ENCODE assay signal across 11 cellular contexts in the genomic region with DNA sequence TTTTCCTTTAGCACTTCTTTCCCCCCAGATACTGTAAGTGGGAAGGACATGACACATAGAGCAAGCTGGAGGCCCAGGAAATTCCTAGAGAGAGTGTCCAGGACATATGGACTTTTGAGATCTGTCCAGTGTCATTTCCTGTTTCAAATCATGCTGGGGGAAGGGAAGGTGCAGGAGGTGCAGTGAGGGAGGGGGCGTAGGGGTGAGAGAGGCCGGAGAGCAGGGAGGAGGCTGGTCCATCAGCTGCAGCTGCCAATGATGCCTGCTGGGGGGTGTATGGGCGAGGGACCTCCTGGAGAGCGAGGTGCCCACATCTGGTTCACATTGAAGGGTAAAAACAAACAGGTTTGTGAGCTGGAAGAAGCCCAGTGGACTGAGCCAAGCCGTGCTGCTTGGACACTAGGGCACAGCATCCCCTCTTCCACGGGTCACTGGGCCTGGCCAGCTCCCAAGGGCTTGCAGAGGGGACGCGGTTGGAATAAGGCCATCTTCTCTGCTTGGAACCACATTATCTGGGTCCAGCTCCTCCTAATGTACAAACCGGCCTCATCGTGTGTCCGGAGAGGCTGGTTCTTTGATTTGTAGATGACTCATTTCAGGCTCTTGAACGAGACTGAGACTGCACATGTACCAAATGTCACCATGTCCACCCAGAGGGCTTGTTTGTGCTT.
DNase-seq lines count a peak whose midpoint lies in the region; ATAC-seq and TF ChIP-seq lines count a peak whose summit lies in the region.
"Had no signal": no experiment of that assay in that cellular context is flagged by ENCODE, and none has a peak within 500 bp of the region (broad histone marks: within the 10 kb centered on the region; RNA-seq: fewer than 3 reads in every experiment).

No MANE protein-coding gene starts in this region.

- H3K36me3 Mint-ChIP-seq in mesothelial cell of epicardium: no peaks in the 10 kb centered on the region
- H3K36me3 Mint-ChIP-seq in WTC11: no peaks in the 10 kb centered on the region

- intact Hi-C loops in Panc1 (cut with micrococcal nuclease; ENCODE audit: unreplicated experiment) (no loop called here), mucosa of descending colon (cut with DNase I, micrococcal nuclease) (loop anchor here in 1 of 2 donors (5.0 kb wide), 1 partner anchor 220 kb away; no protein-coding TSS in a partner anchor)

- no peaks in the 10 kb centered on the region for H3K9me3 ChIP-seq in Panc1 (ENCODE audit: control insufficient read depth, insufficient read depth, low read depth, low read length)
- no peaks in the 10 kb centered on the region for H3K9me3 ChIP-seq in mucosa of descending colon

- H3K36me3 ChIP-seq in Panc1 (ENCODE audit: control insufficient read depth, insufficient read depth, low read length): no peaks in the 10 kb centered on the region
- no peaks in the 10 kb centered on the region for H3K36me3 ChIP-seq in mucosa of descending colon (ENCODE audit: low read depth)

- H3K27ac Mint-ChIP-seq in mesothelial cell of epicardium: no peak overlapping the region
- H3K27ac Mint-ChIP-seq in WTC11: no peak overlapping the region
- H3K27ac Mint-ChIP-seq: GM23338 had no signal

- H3K4me1 ChIP-seq in Panc1 (ENCODE audit: control insufficient read depth, insufficient read depth, low read length) (peaks cover 8% of the 10 kb centered on the region; the same call in 1 of the 2 replicates), mucosa of descending colon (ENCODE audit: low read depth) (no peaks in the 10 kb centered on the region)

- BruUV-seq in Panc1 (replicated peaks; lab: Mats Ljungman, UMichigan): no TSS peak

- in situ Hi-C loops in Caki2 (cut with HindIII; ENCODE audit: low pct_unique_long_range_greater_than_20kb, low sequenced_read_pairs) (no loop called here), Panc1 (cut with HindIII; ENCODE audit: low pct_unique_long_range_greater_than_20kb, low sequenced_read_pairs) (no loop called here)

- H3K4me3 Mint-ChIP-seq in mesothelial cell of epicardium (no peak overlapping the region), WTC11 (no peak overlapping the region)
- H3K4me3 Mint-ChIP-seq: GM23338 had no signal

- H3K4me1 Mint-ChIP-seq in mesothelial cell of epicardium: no peaks in the 10 kb centered on the region
- no peaks in the 10 kb centered on the region for H3K4me1 Mint-ChIP-seq in WTC11
- H3K4me1 Mint-ChIP-seq: GM23338 had no signal

- DNase-seq in Caki2 (ENCODE audit: low read depth) (peak; percentile 83), Panc1 (ENCODE audit: low read depth, low spot score) (no peak), fibroblast of gingiva (ENCODE audit: low read depth) (peak; percentile 99), mucosa of descending colon (no peak), mesothelial cell of epicardium (ENCODE audit: low spot score in 2 of 2, unreplicated experiment in 2 of 2) (no peak), WTC11 (ENCODE audit: low spot score) (no peak)
- DNase-seq in activated CD8-positive, alpha-beta memory T cell treated with anti-CD3 and anti-CD28 coated beads, Interleukin-2, amount 50 U/mL, for 4 hours: no peak
- DNase-seq: COR-L47, NCI-H510A treated with DMSO at 0.1 percent for 48 hours had no signal

- H3K4me3 ChIP-seq in Panc1 (ENCODE audit: low read depth in 2 of 2, low read length in 2 of 2) (peak overlapping the region in 1 of 2 experiments; percentile 29; a peak in 1 of 4 replicates), mucosa of descending colon (no peak overlapping the region)
- H3K4me3 ChIP-seq: GM23338 had no signal

- CTCF ChIA-PET in Panc1 (lab: Charles Lee) (no interaction called here), WTC11 (lab: Charles Lee) (no interaction called here)

- POLR2A ChIA-PET in Panc1 (lab: Charles Lee): interaction anchor here (0.6 kb wide), 1 partner anchor 238 kb away, joined by 4 read pairs; no protein-coding TSS in a partner anchor
- POLR2A ChIA-PET in WTC11 (lab: Charles Lee): no interaction called here

- no peaks in the 10 kb centered on the region for H3K9me3 Mint-ChIP-seq in mesothelial cell of epicardium
- no peaks in the 10 kb centered on the region for H3K9me3 Mint-ChIP-seq in WTC11
- H3K9me3 Mint-ChIP-seq: GM23338 had no signal

- H3K27me3 Mint-ChIP-seq in mesothelial cell of epicardium (ENCODE audit: low read depth): no peaks in the 10 kb centered on the region
- H3K27me3 Mint-ChIP-seq in WTC11 (ENCODE audit: low read depth): no peaks in the 10 kb centered on the region

- no peaks in the 10 kb centered on the region for H3K27me3 ChIP-seq in Panc1 (ENCODE audit: control insufficient read depth, insufficient read depth, low read length)

- no peak overlapping the region; the same call in 1 of the 2 replicates for H3K27ac ChIP-seq in Panc1 (ENCODE audit: low read length)

- no peak for TF ChIP-seq CTCF in Panc1 (IDR thresholded peaks at IDR 0.05)
- TF ChIP-seq CTCF in mucosa of descending colon (IDR thresholded peaks at IDR 0.05): no peak
- TF ChIP-seq CTCF in mesothelial cell of epicardium (IDR thresholded peaks at IDR 0.05; ENCODE audit: unreplicated experiment): no peak
- no peak for TF ChIP-seq CTCF in WTC11 (IDR thresholded peaks at IDR 0.05)

- ATAC-seq in Panc1 (peak; percentile 67), mucosa of descending colon (peak; percentile 16), GM18868 (IDR thresholded peaks at IDR 0.05; ENCODE audit: unreplicated experiment) (no peak), WTC11 (no peak)
- ATAC-seq: GM23338 had no signal

TF ChIP-seq in WTC11, 78 proteins besides CTCF, POLR2A, EP300 and RAD21 (continues in another document):
- TF ChIP-seq, protein P1, sequence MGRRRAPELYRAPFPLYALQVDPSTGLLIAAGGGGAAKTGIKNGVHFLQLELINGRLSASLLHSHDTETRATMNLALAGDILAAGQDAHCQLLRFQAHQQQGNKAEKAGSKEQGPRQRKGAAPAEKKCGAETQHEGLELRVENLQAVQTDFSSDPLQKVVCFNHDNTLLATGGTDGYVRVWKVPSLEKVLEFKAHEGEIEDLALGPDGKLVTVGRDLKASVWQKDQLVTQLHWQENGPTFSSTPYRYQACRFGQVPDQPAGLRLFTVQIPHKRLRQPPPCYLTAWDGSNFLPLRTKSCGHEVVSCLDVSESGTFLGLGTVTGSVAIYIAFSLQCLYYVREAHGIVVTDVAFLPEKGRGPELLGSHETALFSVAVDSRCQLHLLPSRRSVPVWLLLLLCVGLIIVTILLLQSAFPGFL (CRISPR knock-in tag; IDR thresholded peaks at IDR 0.05; ENCODE audit: borderline replicate concordance): no peak
- TF ChIP-seq, protein P2, sequence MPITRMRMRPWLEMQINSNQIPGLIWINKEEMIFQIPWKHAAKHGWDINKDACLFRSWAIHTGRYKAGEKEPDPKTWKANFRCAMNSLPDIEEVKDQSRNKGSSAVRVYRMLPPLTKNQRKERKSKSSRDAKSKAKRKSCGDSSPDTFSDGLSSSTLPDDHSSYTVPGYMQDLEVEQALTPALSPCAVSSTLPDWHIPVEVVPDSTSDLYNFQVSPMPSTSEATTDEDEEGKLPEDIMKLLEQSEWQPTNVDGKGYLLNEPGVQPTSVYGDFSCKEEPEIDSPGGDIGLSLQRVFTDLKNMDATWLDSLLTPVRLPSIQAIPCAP (CRISPR knock-in tag; IDR thresholded peaks at IDR 0.05): no peak
- TF ChIP-seq NFYB (CRISPR knock-in tag; conservative IDR thresholded peaks at IDR 0.05; ENCODE audit: low read depth): no peak
- TF ChIP-seq SP1 (CRISPR knock-in tag; conservative IDR thresholded peaks at IDR 0.05): no peak
- no peak for TF ChIP-seq E2F1 (CRISPR knock-in tag; IDR thresholded peaks at IDR 0.05)
- no peak for TF ChIP-seq OVOL2 (CRISPR knock-in tag; IDR thresholded peaks at IDR 0.05; ENCODE audit: borderline replicate concordance)
- TF ChIP-seq FOXP1 (CRISPR knock-in tag; IDR thresholded peaks at IDR 0.05; ENCODE audit: borderline replicate concordance): no peak
- TF ChIP-seq, protein P3, sequence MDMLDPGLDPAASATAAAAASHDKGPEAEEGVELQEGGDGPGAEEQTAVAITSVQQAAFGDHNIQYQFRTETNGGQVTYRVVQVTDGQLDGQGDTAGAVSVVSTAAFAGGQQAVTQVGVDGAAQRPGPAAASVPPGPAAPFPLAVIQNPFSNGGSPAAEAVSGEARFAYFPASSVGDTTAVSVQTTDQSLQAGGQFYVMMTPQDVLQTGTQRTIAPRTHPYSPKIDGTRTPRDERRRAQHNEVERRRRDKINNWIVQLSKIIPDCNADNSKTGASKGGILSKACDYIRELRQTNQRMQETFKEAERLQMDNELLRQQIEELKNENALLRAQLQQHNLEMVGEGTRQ (CRISPR knock-in tag; IDR thresholded peaks at IDR 0.05): no peak
- TF ChIP-seq FOXP4 (CRISPR knock-in tag; IDR thresholded peaks at IDR 0.05): no peak
- TF ChIP-seq ETV6 (CRISPR knock-in tag; IDR thresholded peaks at IDR 0.05): no peak
- no peak for TF ChIP-seq TCF7 (CRISPR knock-in tag; IDR thresholded peaks at IDR 0.05; ENCODE audit: low read depth)

Comparison
In these comparisons a context has a peak if more than half of its experiments do, and no peak if none do; other contexts are left out.
1. DNase-seq: peak in Caki2 (single experiment) and fibroblast of gingiva (single experiment); none in Panc1 (single experiment), mucosa of descending colon (0 of 3), mesothelial cell of epicardium (0 of 2), WTC11 (single experiment) and activated CD8-positive, alpha-beta memory T cell treated with anti-CD3 and anti-CD28 coated beads, Interleukin-2, amount 50 U/mL, for 4 hours (single experiment).
2. ATAC-seq: peak in Panc1 (single experiment) and mucosa of descending colon (single experiment); none in GM18868 (single experiment) and WTC11 (single experiment).